17 cellular contexts compared by ENCODE assay signal in the genomic region with DNA sequence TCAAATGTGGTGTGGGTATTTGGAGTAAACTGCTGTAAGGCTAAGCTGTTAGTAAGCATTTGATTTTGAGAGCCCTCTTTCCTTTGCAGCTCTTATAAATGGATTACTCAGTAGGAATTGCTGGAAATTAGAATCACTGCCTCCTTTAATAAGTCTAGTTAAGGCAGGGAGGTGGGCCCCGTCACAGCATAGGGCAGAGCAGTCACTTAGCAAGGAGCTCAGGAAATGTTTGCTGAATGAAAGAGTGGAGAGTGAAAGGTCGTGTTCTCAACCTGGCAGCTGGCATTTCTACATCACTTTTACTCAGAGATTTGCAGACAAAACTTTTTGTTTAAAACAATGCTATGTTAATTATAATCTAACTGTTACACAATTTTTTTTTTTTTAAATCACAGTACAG.
"Had no signal": no experiment of that assay in that cellular context is flagged by ENCODE, and none has a peak within 500 bp of the region (broad histone marks: within the 10 kb centered on the region; RNA-seq: fewer than 3 reads in every experiment).

No MANE protein-coding gene starts in this region.

- H3K4me3 ChIP-seq: lung, transverse colon, vagina had no signal

- H3K27ac ChIP-seq: parathyroid adenoma, vagina had no signal

- H3K36me3 ChIP-seq: transverse colon, vagina had no signal

- H3K9me3 Mint-ChIP-seq: activated CD4-positive, alpha-beta memory T cell treated with anti-CD3 and anti-CD28 coated beads, Interleukin-2, amount 10 ng/mL, durations not matched to agents 7 days and 5 days; activated naive CD8-positive, alpha-beta T cell treated with anti-CD3 and anti-CD28 coated beads, Interleukin-2, amount 10 ng/mL, durations not matched to agents 7 days and 5 days; activated T-cell treated with anti-CD3 and anti-CD28 coated beads, Interleukin-2, amount 50 U/mL, for 4 hours; dendritic cell treated with granulocyte-macrophage colony-stimulating factor and Interleukin-4, amounts not matched to agents 40 ng/mL and 50 ng/mL, for 4 days; effector memory CD8-positive, alpha-beta T cell; immature natural killer cell; mesothelial cell of epicardium had no signal

- DNase-seq: activated CD4-positive, alpha-beta memory T cell treated with anti-CD3 and anti-CD28 coated beads, Interleukin-2, amount 10 ng/mL, durations not matched to agents 7 days and 5 days; activated CD4-positive, alpha-beta T cell treated with anti-CD3 and anti-CD28 coated beads for 36 hours; activated effector memory CD4-positive, alpha-beta T cell treated with anti-CD3 and anti-CD28 coated beads, Interleukin-2, amount 50 U/mL, for 16 hours; activated naive CD8-positive, alpha-beta T cell treated with anti-CD3 and anti-CD28 coated beads, Interleukin-2, amount 10 ng/mL, durations not matched to agents 7 days and 5 days; activated T-cell treated with anti-CD3 and anti-CD28 coated beads, Interleukin-2, amount 50 U/mL, for 4 hours; anterior cingulate cortex; effector memory CD8-positive, alpha-beta T cell; head of caudate nucleus; immature natural killer cell; stimulated activated CD4-positive, alpha-beta T cell treated with anti-CD3 and anti-CD28 coated beads, Interleukin-4, amount 100 ng/mL, for 4 hours; stimulated activated naive CD8-positive, alpha-beta T cell treated with anti-CD3 and anti-CD28 coated beads, Interleukin-15, Interleukin-2, amounts not matched to agents 100 U/mL and 50 U/mL, for 24 hours; transverse colon had no signal

- H3K27me3 Mint-ChIP-seq: activated CD4-positive, alpha-beta T cell treated with anti-CD3 and anti-CD28 coated beads for 36 hours; effector memory CD8-positive, alpha-beta T cell had no signal

- H3K36me3 Mint-ChIP-seq: immature natural killer cell, mesothelial cell of epicardium had no signal

- H3K27me3 ChIP-seq: transverse colon, vagina had no signal

- H3K4me3 Mint-ChIP-seq: activated CD4-positive, alpha-beta memory T cell treated with anti-CD3 and anti-CD28 coated beads, Interleukin-2, amount 10 ng/mL, durations not matched to agents 7 days and 5 days; activated CD4-positive, alpha-beta T cell treated with anti-CD3 and anti-CD28 coated beads for 36 hours; activated naive CD8-positive, alpha-beta T cell treated with anti-CD3 and anti-CD28 coated beads, Interleukin-2, amount 10 ng/mL, durations not matched to agents 7 days and 5 days; activated T-cell treated with anti-CD3 and anti-CD28 coated beads, Interleukin-2, amount 50 U/mL, for 4 hours; dendritic cell treated with granulocyte-macrophage colony-stimulating factor and Interleukin-4, amounts not matched to agents 40 ng/mL and 50 ng/mL, for 4 days; effector memory CD8-positive, alpha-beta T cell; immature natural killer cell; mesothelial cell of epicardium had no signal

- ATAC-seq: activated CD4-positive, alpha-beta T cell treated with anti-CD3 and anti-CD28 coated beads for 36 hours; activated T-cell treated with anti-CD3 and anti-CD28 coated beads, Interleukin-2, amount 50 U/mL, for 4 hours; effector memory CD8-positive, alpha-beta T cell; stimulated activated naive CD8-positive, alpha-beta T cell treated with anti-CD3 and anti-CD28 coated beads, Interleukin-15, Interleukin-2, amounts not matched to agents 100 U/mL and 50 U/mL, for 24 hours had no signal

- H3K27ac Mint-ChIP-seq: activated CD4-positive, alpha-beta memory T cell treated with anti-CD3 and anti-CD28 coated beads, Interleukin-2, amount 10 ng/mL, durations not matched to agents 7 days and 5 days; activated CD4-positive, alpha-beta T cell treated with anti-CD3 and anti-CD28 coated beads for 36 hours; activated naive CD8-positive, alpha-beta T cell treated with anti-CD3 and anti-CD28 coated beads, Interleukin-2, amount 10 ng/mL, durations not matched to agents 7 days and 5 days; dendritic cell treated with granulocyte-macrophage colony-stimulating factor and Interleukin-4, amounts not matched to agents 40 ng/mL and 50 ng/mL, for 4 days; mesothelial cell of epicardium had no signal

- H3K9me3 ChIP-seq: transverse colon, vagina had no signal
